ENCODE assay signal across 19 cellular contexts in the genomic region with DNA sequence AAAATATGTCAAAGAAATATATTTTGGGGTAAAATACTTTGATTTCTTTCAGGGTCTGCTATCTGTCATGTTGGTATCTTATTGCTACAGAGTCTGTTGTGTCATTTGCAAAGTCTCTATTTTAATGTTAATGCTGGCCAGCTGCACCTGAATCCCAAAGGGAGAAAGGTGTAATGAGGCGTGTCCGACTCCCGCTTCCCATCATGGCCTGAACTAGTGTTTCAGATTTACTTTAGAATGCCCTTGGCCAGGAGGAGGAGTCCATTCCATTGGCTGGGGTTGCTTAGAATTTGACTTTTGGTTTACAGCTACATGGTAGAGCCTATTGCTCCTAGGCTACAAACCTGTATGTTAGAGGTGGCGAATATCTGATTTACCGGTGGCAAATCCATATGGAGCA.
DNase-seq lines count a peak whose midpoint lies in the region; ATAC-seq and TF ChIP-seq lines count a peak whose summit lies in the region.
"Had no signal": no experiment of that assay in that cellular context is flagged by ENCODE, and none has a peak within 500 bp of the region (broad histone marks: within the 10 kb centered on the region; RNA-seq: fewer than 3 reads in every experiment).

No MANE protein-coding gene starts in this region.

- no peak for TF ChIP-seq CTCF in heart right ventricle (IDR thresholded peaks at IDR 0.05)
- no peak for TF ChIP-seq CTCF in endodermal cell (conservative IDR thresholded peaks at IDR 0.05)

- H3K9me3 ChIP-seq in heart right ventricle, result no peaks in the 10 kb centered on the region
- peaks cover 39% of the 10 kb centered on the region for H3K9me3 ChIP-seq in endodermal cell (ENCODE audit: control insufficient read depth, low read length)
- H3K9me3 ChIP-seq: tibial nerve had no signal

- no peak overlapping the region for H3K27ac Mint-ChIP-seq in endodermal cell
- H3K27ac Mint-ChIP-seq: activated CD4-positive, alpha-beta T cell treated with anti-CD3 and anti-CD28 coated beads, Interleukin-2, amount 10 ng/mL, durations not matched to agents 7 days and 5 days; activated naive CD4-positive, alpha-beta T cell treated with anti-CD3 and anti-CD28 coated beads for 36 hours; CD8-positive, alpha-beta T cell; effector memory CD8-positive, alpha-beta T cell had no signal

- no peaks in the 10 kb centered on the region for H3K36me3 Mint-ChIP-seq in endodermal cell (ENCODE audit: low read depth)
- H3K36me3 Mint-ChIP-seq: CD8-positive, alpha-beta T cell had no signal

- H3K9ac ChIP-seq in endodermal cell (ENCODE audit: extremely low read depth, low read length, poor library complexity, severe bottlenecking), result no peak overlapping the region

- H3K27ac ChIP-seq in heart right ventricle, result peak overlapping the region in 9 of 10 donors; percentile 26 to 85 (median 70)
- H3K27ac ChIP-seq in endodermal cell (ENCODE audit: low read depth, low read length), result no peak overlapping the region
- H3K27ac ChIP-seq: hepatocyte, tibial nerve had no signal

- no peak overlapping the region for H3K4me3 ChIP-seq in heart right ventricle
- no peak overlapping the region for H3K4me3 ChIP-seq in endodermal cell (ENCODE audit: low read length)
- H3K4me3 ChIP-seq: hepatocyte, tibial nerve had no signal

- H3K27me3 Mint-ChIP-seq in endodermal cell (ENCODE audit: insufficient read depth), result peaks cover 6% of the 10 kb centered on the region

- WGBS in heart right ventricle, 2 donors, result 94 to 95% methylated on average over 5 of the region's 5 CpGs
- 94 to 100% methylated on average over 4 to 5 of the region's 5 CpGs for WGBS in endodermal cell (ENCODE audit: insufficient coverage in 1 of 2, insufficient read length in 1 of 2), 2 experiments

- H3K4me1 ChIP-seq in heart right ventricle (peaks cover 2 to 24% (median 14%) of the 10 kb centered on the region in 9 donors), endodermal cell (ENCODE audit: control insufficient read depth, insufficient read depth, low read length) (no peaks in the 10 kb centered on the region)

- no peak overlapping the region for H3K4me3 Mint-ChIP-seq in endodermal cell
- H3K4me3 Mint-ChIP-seq: activated CD4-positive, alpha-beta T cell treated with anti-CD3 and anti-CD28 coated beads, Interleukin-2, amount 10 ng/mL, durations not matched to agents 7 days and 5 days; activated naive CD4-positive, alpha-beta T cell treated with anti-CD3 and anti-CD28 coated beads for 36 hours; CD8-positive, alpha-beta T cell; effector memory CD8-positive, alpha-beta T cell had no signal

- H3K4me1 Mint-ChIP-seq in endodermal cell, result no peaks in the 10 kb centered on the region

- H3K36me3 ChIP-seq in heart right ventricle, result no peaks in the 10 kb centered on the region
- H3K36me3 ChIP-seq in endodermal cell (ENCODE audit: control insufficient read depth, insufficient read depth, low read length), result no peaks in the 10 kb centered on the region
- H3K36me3 ChIP-seq: tibial nerve had no signal

- DNase-seq in heart right ventricle (no peak), left cardiac atrium (no peak), NCI-H526 (lab: John Stamatoyannopoulos, UW) (peak; percentile 88 to 93), kidney tubule cell (ENCODE audit: low spot score) (peak; percentile 39), endodermal cell (no peak), T-helper 1 cell (no peak), HUDEP-2 (lab: John Stamatoyannopoulos, UW; ENCODE audit: unreplicated experiment in 76 of 76) (no peak)
- DNase-seq: activated CD4-positive, alpha-beta T cell treated with anti-CD3 and anti-CD28 coated beads, Interleukin-2, amount 10 ng/mL, durations not matched to agents 7 days and 5 days; activated naive CD4-positive, alpha-beta T cell treated with anti-CD3 and anti-CD28 coated beads for 36 hours; aorta; CD8-positive, alpha-beta T cell; effector memory CD8-positive, alpha-beta T cell; GOT3; islet precursor cell; NCI-H1436; stimulated activated naive CD4-positive, alpha-beta T cell had no signal

- intact Hi-C loops in heart right ventricle (cut with DNase I), result no loop called here
- intact Hi-C loops in left cardiac atrium (cut with DNase I), result no loop called here

- no peak for ATAC-seq in heart right ventricle
- no peak for ATAC-seq in left cardiac atrium
- no peak for ATAC-seq in HG03354 (IDR thresholded peaks at IDR 0.05; ENCODE audit: poor library complexity, severe bottlenecking, unreplicated experiment)
- ATAC-seq: CD8-positive, alpha-beta T cell; effector memory CD8-positive, alpha-beta T cell had no signal

- H3K27me3 ChIP-seq in heart right ventricle (no peaks in the 10 kb centered on the region), endodermal cell (ENCODE audit: control insufficient read depth, insufficient read depth, low read length, poor library complexity, severe bottlenecking) (no peaks in the 10 kb centered on the region)
- H3K27me3 ChIP-seq: hepatocyte, tibial nerve had no signal

- H3K9me3 Mint-ChIP-seq in endodermal cell, result peaks cover 42% of the 10 kb centered on the region
- H3K9me3 Mint-ChIP-seq: activated naive CD4-positive, alpha-beta T cell treated with anti-CD3 and anti-CD28 coated beads for 36 hours; effector memory CD8-positive, alpha-beta T cell had no signal

Comparison
In these comparisons a context has a peak if more than half of its experiments do, and no peak if none do; other contexts are left out.
1. DNase-seq: peak in NCI-H526 (2 of 2) and kidney tubule cell (single experiment); none in heart right ventricle (0 of 2), left cardiac atrium (single experiment), endodermal cell (single experiment), T-helper 1 cell (0 of 5) and HUDEP-2 (0 of 76).